Comparison of ENCODE assay signal across 11 cellular contexts in genomic region chr9:281753-282645, GRCh38.
DNase-seq lines count a peak whose midpoint lies in the region; ATAC-seq, FAIRE-seq and TF ChIP-seq lines count a peak whose summit lies in the region.
"Had no signal": no experiment of that assay in that cellular context is flagged by ENCODE, and none has a peak within 500 bp of the region (broad histone marks: within the 10 kb centered on the region; RNA-seq: fewer than 3 reads in every experiment).

No MANE protein-coding gene starts in this region.

- BruUV-seq in HepG2 (replicated peaks; lab: Mats Ljungman, UMichigan), result no TSS peak
- BruUV-seq in GM12878 (replicated peaks; lab: Mats Ljungman, UMichigan), result no TSS peak

- no peak for TF ChIP-seq EP300 in HepG2 (IDR thresholded peaks at IDR 0.05; ENCODE audit: low read depth in 2 of 2, low read length in 2 of 2)
- no peak for TF ChIP-seq EP300 in HepG2 (CRISPR knock-in tag; IDR thresholded peaks at IDR 0.05; ENCODE audit: borderline replicate concordance)
- TF ChIP-seq EP300 in GM12878 (IDR thresholded peaks at IDR 0.05; ENCODE audit: borderline replicate concordance in 1 of 2, control insufficient read depth in 1 of 2, low read depth in 2 of 2, low read length in 2 of 2), result no peak

- CTCF ChIA-PET in HepG2 (lab: Yijun Ruan, JAX; ENCODE audit: low intra/inter-chr PET ratio, low total read pairs), result no interaction called here
- CTCF ChIA-PET in GM12878 (lab: Yijun Ruan, JAX), result interaction anchor here (1.5 kb wide), 1 partner anchor 8 kb away, joined by 4 read pairs; no protein-coding TSS in a partner anchor

- peaks cover 6% of the 10 kb centered on the region for H3K27me3 Mint-ChIP-seq in chondrocyte (ENCODE audit: low read depth)

- no peaks in the 10 kb centered on the region for H3K9me3 Mint-ChIP-seq in chondrocyte (ENCODE audit: low read depth)

- TF ChIP-seq POLR2A in right lobe of liver (IDR thresholded peaks at IDR 0.05) (no peak), HepG2 (IDR thresholded peaks at IDR 0.05; ENCODE audit: insufficient read depth in 1 of 2, low read depth in 2 of 2, low read length in 2 of 2) (no peak), GM12878 (IDR thresholded peaks at IDR 0.05; ENCODE audit: low read depth, low read length) (no peak)

- no peaks in the 10 kb centered on the region for H3K4me1 Mint-ChIP-seq in chondrocyte (ENCODE audit: low read depth)

- TF ChIP-seq CTCF in right lobe of liver (IDR thresholded peaks at IDR 0.05), result no peak
- TF ChIP-seq CTCF in HepG2 (CRISPR knock-in tag; IDR thresholded peaks at IDR 0.05), result no peak
- TF ChIP-seq CTCF in GM12878 (IDR thresholded peaks at IDR 0.05 in 2 of 3, conservative IDR thresholded peaks at IDR 0.05 in 1 of 3; ENCODE audit: control insufficient read depth in 2 of 3, extremely low read depth in 1 of 3, insufficient read depth in 1 of 3, low read depth in 3 of 3, low read length in 3 of 3), result no peak
- TF ChIP-seq CTCF in chondrocyte (IDR thresholded peaks at IDR 0.05), result no peak

- ATAC-seq in right lobe of liver (peak in 3 of 4 donors; percentile 32 to 39 (median 33)), HepG2 (no peak), GM12878 (peak; percentile 52)

- H3K79me2 ChIP-seq in HepG2 (ENCODE audit: insufficient read depth, low read length), result no peaks in the 10 kb centered on the region
- peaks cover 56% of the 10 kb centered on the region for H3K79me2 ChIP-seq in GM12878 (ENCODE audit: control insufficient read depth, insufficient read depth, low read length)

- H2AFZ ChIP-seq in HepG2 (ENCODE audit: low read length), result no peak overlapping the region
- H2AFZ ChIP-seq in GM12878 (ENCODE audit: control insufficient read depth, low read depth, low read length), result no peak overlapping the region

- FAIRE-seq in HepG2 (lab: Jason Lieb, UNC) (no peak), GM12878 (lab: Jason Lieb, UNC) (no peak)

- in situ Hi-C loops in HepG2 (cut with HindIII; ENCODE audit: extremely low pct_ligation_motif_present, low pct_unique_long_range_greater_than_20kb) (no loop called here), GM12878 (cut with MboI) (no loop called here)

- no peak overlapping the region for H3K4me3 Mint-ChIP-seq in chondrocyte (ENCODE audit: unreplicated experiment)

- intact Hi-C loops in right lobe of liver (cut with DNase I) (no loop called here), HepG2 (cut with micrococcal nuclease; ENCODE audit: unreplicated experiment) (no loop called here), GM12878 (cut with micrococcal nuclease; ENCODE audit: unreplicated experiment) (no loop called here)

- WGBS in right lobe of liver (ENCODE audit: insufficient coverage, low coverage, low lambda C conversion rate, missing lambda C conversion rate), result 30% methylated on average over 8 of the region's 8 CpGs
- 22% methylated on average over 7 of the region's 8 CpGs for WGBS in HepG2 (ENCODE audit: low lambda C conversion rate)
- 32% methylated on average over 8 of the region's 8 CpGs for WGBS in GM12878 (ENCODE audit: insufficient coverage, insufficient replicate concordance, low lambda C conversion rate, missing lambda C conversion rate)

- TF ChIP-seq RAD21 in HepG2 (CRISPR knock-in tag; IDR thresholded peaks at IDR 0.05) (no peak), GM12878 (IDR thresholded peaks at IDR 0.05; ENCODE audit: insufficient read depth, low read depth, low read length) (no peak)

- no peak for DNase-seq in right lobe of liver
- no peak for DNase-seq in HepG2 (ENCODE audit: low spot score)
- DNase-seq in M059J (ENCODE audit: low read depth), result peak; percentile 17
- DNase-seq in GM12878 (ENCODE audit: low read depth, low spot score), result no peak
- no peak for DNase-seq in SHP77 (lab: John Stamatoyannopoulos, UW)
- no peak for DNase-seq in effector CD8-positive, alpha-beta T cell (lab: John Stamatoyannopoulos, UW)
- no peak for DNase-seq in NCI-H1417 (lab: John Stamatoyannopoulos, UW)
- no peak for DNase-seq in chondrocyte (ENCODE audit: low spot score)
- DNase-seq: NCI-H2029, nucleus accumbens, T1000 had no signal

- H3K27me3 ChIP-seq in right lobe of liver (no peaks in the 10 kb centered on the region), HepG2 (ENCODE audit: control insufficient read depth in 1 of 2, insufficient read depth in 2 of 2, low read length in 2 of 2) (no peaks in the 10 kb centered on the region), GM12878 (replicated peaks in 1 of 2; ENCODE audit: control insufficient read depth in 2 of 2, insufficient read depth in 2 of 2, low read length in 1 of 2) (no peaks in the 10 kb centered on the region)

- POLR2A ChIA-PET in HepG2 (lab: Yijun Ruan, JAX) (no interaction called here), GM12878 (lab: Charles Lee) (interaction anchor here (0.8 to 1.4 kb wide), 2 partner anchors 8 to 13 kb away, joined by 3 to 8 read pairs; no protein-coding TSS in a partner anchor)

- H3K9me3 ChIP-seq in right lobe of liver, result no peaks in the 10 kb centered on the region
- no peaks in the 10 kb centered on the region for H3K9me3 ChIP-seq in HepG2 (ENCODE audit: low read length)
- H3K9me3 ChIP-seq in GM12878 (replicated peaks; ENCODE audit: control insufficient read depth, insufficient read depth, low read length), result peaks cover 2% of the 10 kb centered on the region; the same call in 2 of the 3 replicates

- H3K36me3 ChIP-seq in right lobe of liver (no peaks in the 10 kb centered on the region), HepG2 (replicated peaks in 1 of 2; ENCODE audit: control insufficient read depth in 1 of 2, insufficient read depth in 2 of 2, low read length in 2 of 2) (no peaks in the 10 kb centered on the region), GM12878 (ENCODE audit: control insufficient read depth in 2 of 2, insufficient read depth in 2 of 2, low read length in 1 of 2) (peaks cover 2 to 35% of the 10 kb centered on the region in 2 experiments)

- H4K20me1 ChIP-seq in HepG2 (ENCODE audit: insufficient read depth, low read length) (no peaks in the 10 kb centered on the region), GM12878 (ENCODE audit: control insufficient read depth, insufficient read depth) (no peaks in the 10 kb centered on the region)

- H3K36me3 Mint-ChIP-seq in chondrocyte (ENCODE audit: low read depth), result no peaks in the 10 kb centered on the region

- RAD21 ChIA-PET in GM12878 (lab: Charles Lee; ENCODE audit: unreplicated experiment), result interaction anchor here (0.6 kb wide), 1 partner anchor 9 kb away, joined by 3 read pairs; no protein-coding TSS in a partner anchor

- H3K9ac ChIP-seq in HepG2 (ENCODE audit: insufficient read depth, low read depth, low read length) (no peak overlapping the region), GM12878 (ENCODE audit: control insufficient read depth, insufficient read depth, low read length) (no peak overlapping the region)

- SMC1A ChIA-PET in GM12878 (lab: Charles Lee; ENCODE audit: uncharacterized antibody, unreplicated experiment), result interaction anchor here (0.5 to 1.5 kb wide), 5 partner anchors 8 to 34 kb away, joined by 3 to 9 read pairs (median 3); no protein-coding TSS in a partner anchor

- H3K4me1 ChIP-seq in right lobe of liver, result no peaks in the 10 kb centered on the region
- no peaks in the 10 kb centered on the region for H3K4me1 ChIP-seq in HepG2 (ENCODE audit: insufficient read depth, low read length)
- peaks cover 20% of the 10 kb centered on the region for H3K4me1 ChIP-seq in GM12878 (ENCODE audit: control insufficient read depth, insufficient read depth, low read length)

- no peak overlapping the region for H3K4me3 ChIP-seq in right lobe of liver
- no peak overlapping the region for H3K4me3 ChIP-seq in HepG2 (replicated peaks in 1 of 3; ENCODE audit: insufficient read depth in 1 of 3, low read depth in 2 of 3, low read length in 3 of 3)
- peak overlapping the region; percentile 31 for H3K4me3 ChIP-seq in GM12878

- H3K4me2 ChIP-seq in HepG2 (ENCODE audit: low read depth, low read length) (no peak overlapping the region), GM12878 (ENCODE audit: control insufficient read depth, insufficient read depth) (peak overlapping the region; percentile 72)

- H3K27ac Mint-ChIP-seq in chondrocyte (ENCODE audit: unreplicated experiment), result no peak overlapping the region

- H3K27ac ChIP-seq in right lobe of liver (no peak overlapping the region), HepG2 (ENCODE audit: extremely low read length, insufficient read depth, low read length) (no peak overlapping the region), GM12878 (ENCODE audit: control insufficient read depth, insufficient read depth) (peak overlapping the region; percentile 50)

TF ChIP-seq in GM12878, 131 proteins besides CTCF, POLR2A, EP300 and RAD21 (continues in another document):
- TF ChIP-seq PRDM15 (CRISPR knock-in tag; IDR thresholded peaks at IDR 0.05) (no peak), ETV6 (conservative IDR thresholded peaks at IDR 0.05 in 1 of 2, IDR thresholded peaks at IDR 0.05 in 1 of 2; ENCODE audit: borderline replicate concordance in 1 of 2, low read depth in 1 of 2) (0 out of 4 replicates have a peak, but pooled peaks of 1 of the 2 experiments have one; percentile 15), SPI1 (IDR thresholded peaks at IDR 0.05; ENCODE audit: borderline replicate concordance, insufficient read depth, low read depth, low read length) (0 out of 2 replicates have a peak, but pooled peaks have one; percentile 6), POLR2AphosphoS5 (IDR thresholded peaks at IDR 0.05; ENCODE audit: low read length) (0 out of 2 replicates have a peak, but pooled peaks have one; percentile 17), NFIC (IDR thresholded peaks at IDR 0.05; ENCODE audit: low read depth, low read length) (no peak)
